ENCODE assay signal across 1 cellular context in genomic region chr10:62772186-62772950, GRCh38.
TF ChIP-seq lines count a peak whose summit lies in the region.

No MANE protein-coding gene starts in this region.

TF ChIP-seq in H1, 55 proteins besides CTCF, POLR2A, EP300 and RAD21:
- no peak for TF ChIP-seq TAF7 (optimal IDR thresholded peaks at IDR 0.05; ENCODE audit: borderline replicate concordance, low read depth, low read length)
- TF ChIP-seq RBBP5 (IDR thresholded peaks at IDR 0.05; ENCODE audit: borderline replicate concordance, low read depth, low read length) = no peak
- TF ChIP-seq YY1 (IDR thresholded peaks at IDR 0.05; ENCODE audit: low read depth, low read length) = no peak
- TF ChIP-seq FOSL1 (IDR thresholded peaks at IDR 0.05; ENCODE audit: insufficient read depth, low read depth, low read length) = no peak
- TF ChIP-seq ASH2L (IDR thresholded peaks at IDR 0.05; ENCODE audit: low read length) = no peak
- TF ChIP-seq CREB1 (IDR thresholded peaks at IDR 0.05) = no peak
- TF ChIP-seq ATF2 (IDR thresholded peaks at IDR 0.05; ENCODE audit: low read length) = no peak
- no peak for TF ChIP-seq SIX5 (IDR thresholded peaks at IDR 0.05; ENCODE audit: low read depth, low read length)
- TF ChIP-seq JUND (IDR thresholded peaks at IDR 0.05; ENCODE audit: low read length) = no peak
- TF ChIP-seq SP2 (IDR thresholded peaks at IDR 0.05; ENCODE audit: low read length) = no peak
